Comparison of ENCODE assay signal across 1 cellular context in genomic region chr10:119896061-119896655, GRCh38.
TF ChIP-seq lines count a peak whose summit lies in the region.

No MANE protein-coding gene starts in this region.

TF ChIP-seq in HepG2, 621 proteins besides CTCF, POLR2A, EP300 and RAD21 (continued from another document and continues in another):
- no peak for TF ChIP-seq GMEB2 (CRISPR knock-in tag; IDR thresholded peaks at IDR 0.05; ENCODE audit: low read depth)
- no peak for TF ChIP-seq THAP8 (CRISPR knock-in tag; IDR thresholded peaks at IDR 0.05; ENCODE audit: borderline replicate concordance)
- TF ChIP-seq DRAP1 (CRISPR knock-in tag; IDR thresholded peaks at IDR 0.05), result 0 out of 2 replicates have a peak, but pooled peaks have one; percentile 18
- 0 out of 2 replicates have a peak, but pooled peaks have one; percentile 27 for TF ChIP-seq ARNT2 (CRISPR knock-in tag; IDR thresholded peaks at IDR 0.05; ENCODE audit: low read depth)
- no peak for TF ChIP-seq ZNF282 (IDR thresholded peaks at IDR 0.05; ENCODE audit: partially characterized antibody)
- peak; percentile 60 for TF ChIP-seq RXRB (CRISPR knock-in tag; IDR thresholded peaks at IDR 0.05; ENCODE audit: borderline replicate concordance)
- peak; percentile 73; the same call in 1 of the 2 replicates for TF ChIP-seq FOXJ3 (CRISPR knock-in tag; IDR thresholded peaks at IDR 0.05; ENCODE audit: borderline replicate concordance)
- no peak for TF ChIP-seq POLR2AphosphoS2 (IDR thresholded peaks at IDR 0.05; ENCODE audit: low read depth, low read length)
- no peak for TF ChIP-seq HNF1A (IDR thresholded peaks at IDR 0.05; ENCODE audit: low read depth)
- TF ChIP-seq HNF1A (CRISPR knock-in tag; IDR thresholded peaks at IDR 0.05; ENCODE audit: borderline replicate concordance), result peak; percentile 21; the same call in 1 of the 2 replicates
- TF ChIP-seq ZNF12 (CRISPR knock-in tag; IDR thresholded peaks at IDR 0.05), result peak; percentile 17; the same call in 1 of the 2 replicates
- peak; percentile 72 for TF ChIP-seq SP5 (CRISPR knock-in tag; IDR thresholded peaks at IDR 0.05; ENCODE audit: borderline replicate concordance, low read depth)
- TF ChIP-seq SRSF1 (optimal IDR thresholded peaks at IDR 0.05; ENCODE audit: low read depth, low read length), result no peak
- TF ChIP-seq KAT8 (CRISPR knock-in tag; IDR thresholded peaks at IDR 0.05), result peak; percentile 48; the same call in 1 of the 2 replicates
- no peak for TF ChIP-seq SUZ12 (IDR thresholded peaks at IDR 0.05; ENCODE audit: low read depth, low read length)
- peak; percentile 66 for TF ChIP-seq NFIC (IDR thresholded peaks at IDR 0.05; ENCODE audit: low read length)
- TF ChIP-seq PRDM15 (CRISPR knock-in tag; IDR thresholded peaks at IDR 0.05), result peak; percentile 31; the same call in 1 of the 2 replicates
- no peak for TF ChIP-seq CCAR2 (optimal IDR thresholded peaks at IDR 0.05; ENCODE audit: low read depth, low read length)
- no peak for TF ChIP-seq ZBTB1 (CRISPR knock-in tag; IDR thresholded peaks at IDR 0.05; ENCODE audit: borderline replicate concordance)
- no peak for TF ChIP-seq MIER3 (CRISPR knock-in tag; IDR thresholded peaks at IDR 0.05; ENCODE audit: borderline replicate concordance)
- no peak for TF ChIP-seq NR2F6 (IDR thresholded peaks at IDR 0.05)
- 0 out of 2 replicates have a peak, but pooled peaks have one; percentile 13 for TF ChIP-seq NR2F6 (CRISPR knock-in tag; IDR thresholded peaks at IDR 0.05)
- peak; percentile 79; the same call in 1 of the 2 replicates for TF ChIP-seq ISL2 (CRISPR knock-in tag; IDR thresholded peaks at IDR 0.05)
- TF ChIP-seq PPARG (CRISPR knock-in tag; conservative IDR thresholded peaks at IDR 0.05), result peak; percentile 44; the same call in 1 of the 2 replicates
- peak; percentile 18 for TF ChIP-seq ASH2L (IDR thresholded peaks at IDR 0.05; ENCODE audit: insufficient read length, low read depth, low read length)
- peak; percentile 73 for TF ChIP-seq PAXIP1 (CRISPR knock-in tag; conservative IDR thresholded peaks at IDR 0.05)
- TF ChIP-seq ARID5B (CRISPR knock-in tag; IDR thresholded peaks at IDR 0.05), result peak; percentile 76
- TF ChIP-seq GABPA (IDR thresholded peaks at IDR 0.05; ENCODE audit: low read depth, low read length), result no peak
- 0 out of 2 replicates have a peak, but pooled peaks have one; percentile 16 for TF ChIP-seq GABPA (CRISPR knock-in tag; IDR thresholded peaks at IDR 0.05; ENCODE audit: low read depth)
- TF ChIP-seq FOXO4 (CRISPR knock-in tag; conservative IDR thresholded peaks at IDR 0.05), result no peak
- TF ChIP-seq MLXIP (CRISPR knock-in tag; IDR thresholded peaks at IDR 0.05; ENCODE audit: borderline replicate concordance), result no peak
- 0 out of 2 replicates have a peak, but pooled peaks have one; percentile 36 for TF ChIP-seq MED1 (CRISPR knock-in tag; IDR thresholded peaks at IDR 0.05)
- no peak for TF ChIP-seq ZNF251 (CRISPR knock-in tag; IDR thresholded peaks at IDR 0.05)
- TF ChIP-seq CEBPB (IDR thresholded peaks at IDR 0.05; ENCODE audit: borderline replicate concordance, low read depth, low read length), result peak; percentile 95
